24 cellular contexts compared by ENCODE assay signal in genomic region chr2:163801499-163801893, GRCh38.
A peak's percentile ranks its signal among the peaks of the same experiment; 100 is the strongest.
DNase-seq lines count a peak whose midpoint lies in the region; ATAC-seq and TF ChIP-seq lines count a peak whose summit lies in the region.
"Had no signal": no experiment of that assay in that cellular context is flagged by ENCODE, and none has a peak within 500 bp of the region (broad histone marks: within the 10 kb centered on the region; RNA-seq: fewer than 3 reads in every experiment).

No MANE protein-coding gene starts in this region.

- no peak overlapping the region for H2BK15ac ChIP-seq in neuronal stem cell (ENCODE audit: low read length)

- no peak overlapping the region for H2AK5ac ChIP-seq in neuronal stem cell (ENCODE audit: low read depth, low read length)

- H3K9me3 ChIP-seq in HUES64 (ENCODE audit: insufficient read depth, low read depth, low read length) (no peaks in the 10 kb centered on the region), WERI-Rb-1 (ENCODE audit: severe bottlenecking) (no peaks in the 10 kb centered on the region), left lung (no peaks in the 10 kb centered on the region), neuronal stem cell (replicated peaks in 1 of 2; ENCODE audit: control insufficient read depth in 2 of 2, insufficient read depth in 1 of 2, low read depth in 1 of 2, low read length in 2 of 2) (no peaks in the 10 kb centered on the region)
- H3K9me3 ChIP-seq: right lobe of liver, SJSA1, stomach had no signal

- intact Hi-C loops in left lung (cut with DNase I), result no loop called here

- no peak overlapping the region for H2BK12ac ChIP-seq in neuronal stem cell (ENCODE audit: low read length)

- no peak overlapping the region for H4K91ac ChIP-seq in neuronal stem cell (ENCODE audit: low read depth, low read length, poor library complexity)

- ATAC-seq in left lung (peak; percentile 50), GM21447 (IDR thresholded peaks at IDR 0.05; ENCODE audit: unreplicated experiment) (no peak), HG02759 (IDR thresholded peaks at IDR 0.05; ENCODE audit: unreplicated experiment) (no peak), GM18873 (IDR thresholded peaks at IDR 0.05; ENCODE audit: low FRiP score, unreplicated experiment) (no peak)
- ATAC-seq: natural killer cell treated with Interleukin-12 subunit alpha and Interleukin-12 subunit beta and Interleukin-15 and Interleukin-18, amount 100 ng/mL, for 72 hours; right lobe of liver had no signal

- no peak overlapping the region for H2BK120ac ChIP-seq in neuronal stem cell (ENCODE audit: low read depth, low read length)

- H3K4me2 ChIP-seq in neuronal stem cell (ENCODE audit: insufficient read depth, low read length, poor library complexity, severe bottlenecking), result no peak overlapping the region

- no peak overlapping the region for H3K14ac ChIP-seq in neuronal stem cell (ENCODE audit: low read length)

- TF ChIP-seq CTCF in WERI-Rb-1 (IDR thresholded peaks at IDR 0.05; ENCODE audit: low read depth, low read length) (no peak), left lung (IDR thresholded peaks at IDR 0.05) (no peak)

- H3K18ac ChIP-seq in neuronal stem cell (ENCODE audit: low read length), result no peak overlapping the region

- WGBS in HUES64, result 100% methylated on average over 1 of the region's 2 CpGs
- no CpG with 5 or more reads among the region's 2 CpGs for WGBS in neuronal stem cell (ENCODE audit: extremely low coverage in 2 of 2, insufficient read length in 2 of 2, insufficient replicate concordance in 1 of 2), 2 donors

- H3K23ac ChIP-seq in neuronal stem cell (ENCODE audit: low read depth, low read length, poor library complexity), result no peak overlapping the region

- H3K9ac ChIP-seq in HUES64 (ENCODE audit: low read depth, low read length), result no peak overlapping the region
- H3K9ac ChIP-seq in neuronal stem cell (ENCODE audit: low read depth, low read length, poor library complexity), result no peak overlapping the region

- H3K27ac ChIP-seq in HUES64 (ENCODE audit: low read depth, low read length) (0 out of 2 replicates have a peak overlapping the region, but pooled peaks have one; percentile 6), WERI-Rb-1 (no peak overlapping the region), left lung (no peak overlapping the region), neuronal stem cell (replicated peaks; ENCODE audit: low read length) (no peak overlapping the region)
- H3K27ac ChIP-seq: coronary artery, right lobe of liver, SJSA1, VCaP had no signal

- H3K27me3 ChIP-seq in HUES64 (ENCODE audit: insufficient read depth, low read length), result no peaks in the 10 kb centered on the region
- no peaks in the 10 kb centered on the region for H3K27me3 ChIP-seq in WERI-Rb-1 (ENCODE audit: insufficient read depth, low read depth, severe bottlenecking)
- no peaks in the 10 kb centered on the region for H3K27me3 ChIP-seq in left lung
- H3K27me3 ChIP-seq in neuronal stem cell (ENCODE audit: control insufficient read depth in 3 of 3, insufficient read depth in 3 of 3, low read depth in 1 of 3, low read length in 3 of 3), result no peaks in the 10 kb centered on the region
- H3K27me3 ChIP-seq: right lobe of liver, SJSA1, stomach had no signal

- peak overlapping the region; percentile 91 for H2AFZ ChIP-seq in neuronal stem cell (ENCODE audit: low read length)

- H3K36me3 ChIP-seq in HUES64 (ENCODE audit: insufficient read depth, low read length) (no peaks in the 10 kb centered on the region), WERI-Rb-1 (no peaks in the 10 kb centered on the region), left lung (no peaks in the 10 kb centered on the region), neuronal stem cell (replicated peaks in 1 of 2; ENCODE audit: control insufficient read depth in 2 of 2, insufficient read depth in 2 of 2, low read length in 2 of 2) (no peaks in the 10 kb centered on the region)
- H3K36me3 ChIP-seq: right lobe of liver, SJSA1, stomach had no signal

- peaks cover 17% of the 10 kb centered on the region; the same call in 1 of the 2 replicates for H3K4me1 ChIP-seq in HUES64 (ENCODE audit: insufficient read depth, low read length)
- H3K4me1 ChIP-seq in left lung, result no peaks in the 10 kb centered on the region
- H3K4me1 ChIP-seq in neuronal stem cell (ENCODE audit: control insufficient read depth in 2 of 2, insufficient read depth in 1 of 2, low read depth in 1 of 2, low read length in 2 of 2), result peaks cover 5 to 6% of the 10 kb centered on the region in 2 donors
- H3K4me1 ChIP-seq: right lobe of liver had no signal

- H4K8ac ChIP-seq in neuronal stem cell (ENCODE audit: low read depth, low read length), result no peak overlapping the region

- no peak overlapping the region for H3K4me3 ChIP-seq in HUES64 (ENCODE audit: low read length)
- peak overlapping the region; percentile 14 for H3K4me3 ChIP-seq in WERI-Rb-1 (ENCODE audit: low read depth, low read length)
- no peak overlapping the region for H3K4me3 ChIP-seq in left lung
- H3K4me3 ChIP-seq in neuronal stem cell (ENCODE audit: low read length in 2 of 2), result no peak overlapping the region
- H3K4me3 ChIP-seq: coronary artery, right lobe of liver, SJSA1, stomach had no signal

- H3K4ac ChIP-seq in neuronal stem cell (ENCODE audit: low read length), result no peak overlapping the region

- H3K79me1 ChIP-seq in neuronal stem cell (ENCODE audit: low read depth, low read length), result no peaks in the 10 kb centered on the region

- no peak for DNase-seq in WERI-Rb-1
- DNase-seq in left lung, result no peak
- DNase-seq in neuronal stem cell (ENCODE audit: low spot score), result no peak
- no peak for DNase-seq in activated CD4-positive, alpha-beta T cell treated with anti-CD3 and anti-CD28 coated beads for 1 hour
- DNase-seq: activated CD4-positive, alpha-beta T cell treated with anti-CD3 and anti-CD28 coated beads for 48 hours; activated naive CD8-positive, alpha-beta T cell treated with anti-CD3 and anti-CD28 coated beads, Interleukin-2, amount 10 ng/mL, durations not matched to agents 7 days and 5 days; aorta; CD4-positive, alpha-beta T cell; effector memory CD4-positive, alpha-beta T cell; H9; Karpas-422; NCI-H1436; NCI-H526; right lobe of liver; stimulated activated CD4-positive, alpha-beta T cell treated with anti-CD3 and anti-CD28 coated beads, Interleukin-4, amount 100 ng/mL, for 1 hour; stomach had no signal

- no peak overlapping the region for H2BK5ac ChIP-seq in neuronal stem cell (ENCODE audit: low read length)
